13 cellular contexts compared by ENCODE assay signal in the genomic region with DNA sequence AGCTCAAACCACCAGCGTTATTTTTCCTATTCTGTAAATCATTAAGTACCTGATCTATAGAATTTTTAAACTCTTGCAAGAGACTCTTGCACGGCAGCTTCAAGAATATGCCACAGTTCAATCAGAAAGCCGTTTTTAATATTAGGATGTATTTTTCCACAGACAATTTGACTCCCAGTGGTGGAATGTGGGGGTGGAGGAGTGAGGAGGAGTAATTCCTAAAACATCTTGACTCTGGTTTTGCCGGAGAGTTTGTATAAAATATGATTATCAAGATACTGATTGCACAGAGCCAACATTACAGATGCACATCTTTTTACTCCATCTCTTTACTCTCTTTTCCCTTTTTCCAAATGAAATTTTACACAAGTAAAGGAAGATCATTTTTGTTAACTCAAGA.
A peak's percentile ranks its signal among the peaks of the same experiment; 100 is the strongest.
DNase-seq lines count a peak whose midpoint lies in the region; ATAC-seq and TF ChIP-seq lines count a peak whose summit lies in the region.
"Had no signal": no experiment of that assay in that cellular context is flagged by ENCODE, and none has a peak within 500 bp of the region (broad histone marks: within the 10 kb centered on the region; RNA-seq: fewer than 3 reads in every experiment).

No MANE protein-coding gene starts in this region.

- H2AFZ ChIP-seq in IMR-90 (replicated peaks; ENCODE audit: low read length, poor library complexity): no peak overlapping the region
- H2AFZ ChIP-seq: GM23338 had no signal

- TF ChIP-seq CTCF in AG10803 (conservative IDR thresholded peaks at IDR 0.05; ENCODE audit: low read length): no peak
- TF ChIP-seq CTCF in IMR-90 (conservative IDR thresholded peaks at IDR 0.05; ENCODE audit: low read depth, low read length): no peak

- H2BK5ac ChIP-seq in IMR-90 (ENCODE audit: low read depth, low read length, poor library complexity, severe bottlenecking): no peak overlapping the region

- H3K27me3 Mint-ChIP-seq in activated T-helper 2 cell treated with anti-CD3 and anti-CD28 coated beads, Interferon-gamma antibody, Interleukin-2, Interleukin-4, amounts not matched to agents 10 μg/mL and 5 μg/mL and 100 μg/mL, durations not matched to agents 14 hours and 24 hours and 36 hours (ENCODE audit: low read depth): no peaks in the 10 kb centered on the region

- BruUV-seq in IMR-90 (replicated peaks; lab: Mats Ljungman, UMichigan): no TSS peak

- H2BK120ac ChIP-seq in IMR-90 (ENCODE audit: low read depth, low read length): no peak overlapping the region

- H3K9me3 ChIP-seq in IMR-90 (ENCODE audit: control insufficient read depth, insufficient read depth, low read length): no peaks in the 10 kb centered on the region
- H3K9me3 ChIP-seq: BLaER1 treated with 17β-estradiol and CSF1 and Interleukin-3, amounts not matched to agents 10 nM and 100 nM had no signal

- H3K9me3 Mint-ChIP-seq in activated T-helper 2 cell treated with anti-CD3 and anti-CD28 coated beads, Interferon-gamma antibody, Interleukin-2, Interleukin-4, amounts not matched to agents 10 μg/mL and 5 μg/mL and 100 μg/mL, durations not matched to agents 14 hours and 24 hours and 36 hours: no peaks in the 10 kb centered on the region

- TF ChIP-seq POLR2A in IMR-90 (IDR thresholded peaks at IDR 0.05; ENCODE audit: low read depth, low read length): no peak

- POLR2A ChIA-PET in IMR-90 (lab: Charles Lee; ENCODE audit: unreplicated experiment): no interaction called here

- H2BK15ac ChIP-seq in IMR-90 (ENCODE audit: low read depth, low read length): no peak overlapping the region

- in situ Hi-C loops in IMR-90 (cut with MboI; ENCODE audit: low sequenced_read_pairs): no loop called here

- H3K56ac ChIP-seq in IMR-90 (ENCODE audit: extremely low read depth, insufficient read depth, low read length): no peak overlapping the region

- DNase-seq in AG10803 (ENCODE audit: low read depth) (peak; percentile 10), IMR-90 (peak; percentile 41), fibroblast of peridontal ligament (ENCODE audit: extremely low read depth) (peak; percentile 7), putamen (ENCODE audit: low spot score) (peak; percentile 74), kidney glomerular epithelial cell (lab: John Stamatoyannopoulos, UW) (no peak), HK-2 (ENCODE audit: unreplicated experiment) (no peak)
- DNase-seq in activated T-helper 2 cell treated with anti-CD3 and anti-CD28 coated beads, Interferon-gamma antibody, Interleukin-2, Interleukin-4, amounts not matched to agents 10 μg/mL and 5 μg/mL and 100 μg/mL, durations not matched to agents 14 hours and 24 hours and 36 hours (ENCODE audit: low spot score): no peak
- DNase-seq: CD4-positive, CD25-positive, alpha-beta regulatory T cell; H7 had no signal

- intact Hi-C loops in IMR-90 (cut with micrococcal nuclease): no loop called here
- intact Hi-C loops in activated T-helper 2 cell treated with anti-CD3 and anti-CD28 coated beads, Interferon-gamma antibody, Interleukin-2, Interleukin-4, amounts not matched to agents 10 μg/mL and 5 μg/mL and 100 μg/mL, durations not matched to agents 14 hours and 24 hours and 36 hours (cut with micrococcal nuclease): no loop called here

- no peaks in the 10 kb centered on the region for H3K36me3 ChIP-seq in IMR-90 (ENCODE audit: control insufficient read depth, insufficient read depth, low read length)
- H3K36me3 ChIP-seq: BLaER1 treated with 17β-estradiol and CSF1 and Interleukin-3, amounts not matched to agents 10 nM and 100 nM had no signal

- H3K23ac ChIP-seq in IMR-90 (ENCODE audit: low read depth, low read length): no peak overlapping the region

- H3K4me1 ChIP-seq in IMR-90 (ENCODE audit: control insufficient read depth, insufficient read depth, low read length): no peaks in the 10 kb centered on the region

- H3K9me1 ChIP-seq in IMR-90 (ENCODE audit: insufficient read depth, low read length): no peaks in the 10 kb centered on the region

- no peak overlapping the region for H3K4me3 Mint-ChIP-seq in activated T-helper 2 cell treated with anti-CD3 and anti-CD28 coated beads, Interferon-gamma antibody, Interleukin-2, Interleukin-4, amounts not matched to agents 10 μg/mL and 5 μg/mL and 100 μg/mL, durations not matched to agents 14 hours and 24 hours and 36 hours (ENCODE audit: low read depth)
- H3K4me3 Mint-ChIP-seq: CD4-positive, CD25-positive, alpha-beta regulatory T cell; GM23338 had no signal

- H3K4me2 ChIP-seq in IMR-90 (ENCODE audit: low read depth, low read length): no peak overlapping the region
- H3K4me2 ChIP-seq: BLaER1 treated with 17β-estradiol and CSF1 and Interleukin-3, amounts not matched to agents 10 nM and 100 nM; GM23338; KMS-11 had no signal

- H4K5ac ChIP-seq in IMR-90 (ENCODE audit: low read depth, low read length): no peak overlapping the region

- H3K27ac ChIP-seq in IMR-90 (ENCODE audit: insufficient read depth, low read length): no peak overlapping the region
- H3K27ac ChIP-seq: BLaER1 treated with 17β-estradiol and CSF1 and Interleukin-3, amounts not matched to agents 10 nM and 100 nM; KMS-11 had no signal

- no CpG with 5 or more reads among the region's 4 CpGs for WGBS in IMR-90 (ENCODE audit: extremely low coverage in 2 of 2, insufficient read length in 1 of 2), 2 experiments

- H3K18ac ChIP-seq in IMR-90 (ENCODE audit: low read depth, low read length): no peak overlapping the region

- H3K79me1 ChIP-seq in IMR-90 (ENCODE audit: low read depth in 1 of 2, low read length in 2 of 2): no peaks in the 10 kb centered on the region

- H3K27me3 ChIP-seq in IMR-90 (ENCODE audit: control insufficient read depth, insufficient read depth, low read length): peaks cover 8% of the 10 kb centered on the region
- H3K27me3 ChIP-seq: BLaER1 treated with 17β-estradiol and CSF1 and Interleukin-3, amounts not matched to agents 10 nM and 100 nM had no signal

- H3K4me3 ChIP-seq in AG10803 (ENCODE audit: low read length) (no peak overlapping the region), IMR-90 (ENCODE audit: insufficient read depth, low read depth, low read length) (no peak overlapping the region)
- H3K4me3 ChIP-seq: BLaER1 treated with 17β-estradiol and CSF1 and Interleukin-3, amounts not matched to agents 10 nM and 100 nM; GM23338 had no signal

- dilution Hi-C loops in IMR-90 (cut with HindIII; ENCODE audit: low sequenced_read_pairs, unreplicated experiment): no loop called here

- no peak overlapping the region for H4K91ac ChIP-seq in IMR-90 (ENCODE audit: insufficient read depth, low read depth, low read length)

- H2AK9ac ChIP-seq in IMR-90 (replicated peaks; ENCODE audit: low read depth, low read length, poor library complexity): no peak overlapping the region

- CTCF ChIA-PET in IMR-90 (lab: Yijun Ruan, JAX): no interaction called here

- H2AK5ac ChIP-seq in IMR-90 (ENCODE audit: low read depth, low read length): no peak overlapping the region

- H4K8ac ChIP-seq in IMR-90 (ENCODE audit: low read depth in 2 of 2, low read length in 2 of 2): no peak overlapping the region

- TF ChIP-seq RAD21 in IMR-90 (IDR thresholded peaks at IDR 0.05; ENCODE audit: low read length): no peak

- no peaks in the 10 kb centered on the region for H3K4me1 Mint-ChIP-seq in activated T-helper 2 cell treated with anti-CD3 and anti-CD28 coated beads, Interferon-gamma antibody, Interleukin-2, Interleukin-4, amounts not matched to agents 10 μg/mL and 5 μg/mL and 100 μg/mL, durations not matched to agents 14 hours and 24 hours and 36 hours (ENCODE audit: low read depth)
- H3K4me1 Mint-ChIP-seq: CD4-positive, CD25-positive, alpha-beta regulatory T cell; GM23338 had no signal

- H3K27ac Mint-ChIP-seq in activated T-helper 2 cell treated with anti-CD3 and anti-CD28 coated beads, Interferon-gamma antibody, Interleukin-2, Interleukin-4, amounts not matched to agents 10 μg/mL and 5 μg/mL and 100 μg/mL, durations not matched to agents 14 hours and 24 hours and 36 hours: no peak overlapping the region
- H3K27ac Mint-ChIP-seq: CD4-positive, CD25-positive, alpha-beta regulatory T cell; GM23338 had no signal

- no peak overlapping the region for H3K9ac ChIP-seq in IMR-90 (ENCODE audit: low read depth, low read length)
- H3K9ac ChIP-seq: BLaER1 treated with 17β-estradiol and CSF1 and Interleukin-3, amounts not matched to agents 10 nM and 100 nM; KMS-11 had no signal

- H2BK20ac ChIP-seq in IMR-90 (ENCODE audit: low read depth, low read length): no peak overlapping the region

- no peak overlapping the region for H3K14ac ChIP-seq in IMR-90 (replicated peaks; ENCODE audit: low read depth, low read length)

- ATAC-seq in IMR-90 (ENCODE audit: low read depth): peak; percentile 49; the same call in 1 of the 2 replicates
- no peak for ATAC-seq in activated CD4-positive, CD25-positive, alpha-beta regulatory T cell treated with anti-CD3 and anti-CD28 coated beads, Interleukin-2, amount 50 U/mL, for 24 hours
- ATAC-seq: GM23338 had no signal

- no peaks in the 10 kb centered on the region for H3K36me3 Mint-ChIP-seq in activated T-helper 2 cell treated with anti-CD3 and anti-CD28 coated beads, Interferon-gamma antibody, Interleukin-2, Interleukin-4, amounts not matched to agents 10 μg/mL and 5 μg/mL and 100 μg/mL, durations not matched to agents 14 hours and 24 hours and 36 hours (ENCODE audit: low read depth)
- H3K36me3 Mint-ChIP-seq: CD4-positive, CD25-positive, alpha-beta regulatory T cell had no signal

- no peak overlapping the region for H3K4ac ChIP-seq in IMR-90 (ENCODE audit: low read depth, low read length)

- H4K20me1 ChIP-seq in IMR-90 (ENCODE audit: insufficient read depth, low read length): no peaks in the 10 kb centered on the region
- H4K20me1 ChIP-seq: BLaER1 treated with 17β-estradiol and CSF1 and Interleukin-3, amounts not matched to agents 10 nM and 100 nM had no signal

TF ChIP-seq in IMR-90, 13 proteins besides CTCF, POLR2A, EP300 and RAD21 (continues in another document):
- TF ChIP-seq RFX5 (IDR thresholded peaks at IDR 0.05; ENCODE audit: low read depth, low read length) (no peak), SMC3 (IDR thresholded peaks at IDR 0.05; ENCODE audit: low read depth, low read length) (no peak), MAFK (IDR thresholded peaks at IDR 0.05; ENCODE audit: low read depth, low read length) (no peak)
- TF ChIP-seq, protein P1, sequence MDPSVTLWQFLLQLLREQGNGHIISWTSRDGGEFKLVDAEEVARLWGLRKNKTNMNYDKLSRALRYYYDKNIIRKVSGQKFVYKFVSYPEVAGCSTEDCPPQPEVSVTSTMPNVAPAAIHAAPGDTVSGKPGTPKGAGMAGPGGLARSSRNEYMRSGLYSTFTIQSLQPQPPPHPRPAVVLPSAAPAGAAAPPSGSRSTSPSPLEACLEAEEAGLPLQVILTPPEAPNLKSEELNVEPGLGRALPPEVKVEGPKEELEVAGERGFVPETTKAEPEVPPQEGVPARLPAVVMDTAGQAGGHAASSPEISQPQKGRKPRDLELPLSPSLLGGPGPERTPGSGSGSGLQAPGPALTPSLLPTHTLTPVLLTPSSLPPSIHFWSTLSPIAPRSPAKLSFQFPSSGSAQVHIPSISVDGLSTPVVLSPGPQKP (IDR thresholded peaks at IDR 0.05; ENCODE audit: borderline replicate concordance, low read depth, low read length): no peak

Comparison
In these comparisons a context has a peak if more than half of its experiments do, and no peak if none do; other contexts are left out.
1. DNase-seq: peak in AG10803 (single experiment), IMR-90 (single experiment), fibroblast of peridontal ligament (single experiment) and putamen (single experiment); none in kidney glomerular epithelial cell (single experiment), activated T-helper 2 cell treated with anti-CD3 and anti-CD28 coated beads, Interferon-gamma antibody, Interleukin-2, Interleukin-4, amounts not matched to agents 10 μg/mL and 5 μg/mL and 100 μg/mL, durations not matched to agents 14 hours and 24 hours and 36 hours (single experiment) and HK-2 (single experiment).